Comparison of ENCODE assay signal across 9 cellular contexts in the genomic region with DNA sequence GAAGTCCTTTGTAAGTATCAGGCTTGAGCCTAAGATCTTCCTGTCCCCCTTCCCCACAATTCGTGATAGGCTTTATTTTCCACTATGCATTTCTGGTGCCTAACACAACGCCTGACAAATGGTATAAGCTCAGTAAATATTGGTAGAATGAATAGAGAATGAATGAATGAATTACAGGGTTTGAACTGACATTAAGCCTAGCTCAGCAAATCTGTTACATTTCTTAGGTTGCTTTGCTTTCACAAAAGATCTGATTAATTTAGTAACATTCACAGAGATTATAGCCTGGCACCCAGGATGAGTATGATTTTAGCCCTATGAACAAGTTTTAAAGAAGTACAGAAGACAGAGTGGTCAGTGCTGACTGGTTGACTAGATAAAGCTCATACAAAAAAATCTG. TPM values are rescaled to one million over a fixed set of nuclear protein-coding genes. Genes with fewer than 3 reads are reported as not detected.
"Had no signal": no experiment of that assay in that cellular context is flagged by ENCODE, and none has a peak within 500 bp of the region (broad histone marks: within the 10 kb centered on the region; RNA-seq: fewer than 3 reads in every experiment).

No MANE protein-coding gene starts in this region.

- H3K27ac ChIP-seq: GM23248 had no signal

- H2AFZ ChIP-seq: GM23248 had no signal

- H3K4me3 ChIP-seq: GM23248, HAP-1 had no signal

- H3K9me3 ChIP-seq: HAP-1 had no signal

- H3K4me1 ChIP-seq: HAP-1 had no signal

- H3K36me3 ChIP-seq: HAP-1 had no signal

- ATAC-seq: HCT116 had no signal

- H3K9ac ChIP-seq: GM23248 had no signal

- DNase-seq: GM23248, GOT3, H7, HFFc6, Kasumi-1, KG1 had no signal

RNA-seq across cellular contexts. Expression of a gene that starts 16.4 kb away (rescaled TPM):
- polyA plus RNA-seq: IgD-negative memory B cell had no signal
